ENCODE assay signal across 7 cellular contexts in the genomic region with DNA sequence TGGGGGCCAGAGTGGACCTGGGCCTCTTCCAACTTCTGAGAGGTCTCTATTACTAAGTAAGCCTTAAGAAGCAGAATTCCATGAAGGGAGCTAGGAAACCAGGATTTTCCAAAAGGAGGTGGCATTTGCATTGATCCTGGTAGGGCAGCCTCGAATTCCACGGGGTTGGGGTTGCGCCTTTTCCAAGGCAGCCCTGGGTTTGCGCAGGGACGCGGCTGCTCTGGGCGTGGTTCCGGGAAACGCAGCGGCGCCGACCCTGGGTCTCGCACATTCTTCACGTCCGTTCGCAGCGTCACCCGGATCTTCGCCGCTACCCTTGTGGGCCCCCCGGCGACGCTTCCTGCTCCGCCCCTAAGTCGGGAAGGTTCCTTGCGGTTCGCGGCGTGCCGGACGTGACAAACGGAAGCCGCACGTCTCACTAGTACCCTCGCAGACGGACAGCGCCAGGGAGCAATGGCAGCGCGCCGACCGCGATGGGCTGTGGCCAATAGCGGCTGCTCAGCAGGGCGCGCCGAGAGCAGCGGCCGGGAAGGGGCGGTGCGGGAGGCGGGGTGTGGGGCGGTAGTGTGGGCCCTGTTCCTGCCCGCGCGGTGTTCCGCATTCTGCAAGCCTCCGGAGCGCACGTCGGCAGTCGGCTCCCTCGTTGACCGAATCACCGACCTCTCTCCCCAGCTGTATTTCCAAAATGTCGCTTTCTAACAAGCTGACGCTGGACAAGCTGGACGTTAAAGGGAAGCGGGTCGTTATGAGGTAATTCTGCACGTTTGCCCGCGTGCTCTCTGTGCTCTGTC.
A peak's percentile ranks its signal among the peaks of the same experiment; 100 is the strongest.
DNase-seq lines count a peak whose midpoint lies in the region; ATAC-seq and TF ChIP-seq lines count a peak whose summit lies in the region.

A gene (plus strand): TSS at position 593 of the 791 bp plus-strand sequence. CDS start 93 bp downstream, at position 686.

- DNase-seq in NCI-H2081 (lab: John Stamatoyannopoulos, UW) (peak; percentile 93 to 96), T1000 (lab: John Stamatoyannopoulos, UW) (peak; percentile 87), astrocyte of the spinal cord (ENCODE audit: low read depth, low spot score) (peak; percentile 98), hippocampal formation (lab: John Stamatoyannopoulos, UW) (peak; percentile 81 to 93), retinal pigment epithelial cell (ENCODE audit: low read depth) (peak; percentile 84)

- ATAC-seq in GM18508 (IDR thresholded peaks at IDR 0.05; ENCODE audit: insufficient read depth, unreplicated experiment): peak; percentile 88
- ATAC-seq in HG03025 (IDR thresholded peaks at IDR 0.05; ENCODE audit: low FRiP score, unreplicated experiment): peak; percentile 95

- in situ Hi-C loops in astrocyte of the spinal cord (cut with HindIII; ENCODE audit: low sequenced_read_pairs): no loop called here

- TF ChIP-seq CTCF in astrocyte of the spinal cord (IDR thresholded peaks at IDR 0.05; ENCODE audit: low read depth, low read length) (no peak), retinal pigment epithelial cell (conservative IDR thresholded peaks at IDR 0.05; ENCODE audit: low read depth, low read length) (no peak)

- H3K4me3 ChIP-seq in astrocyte of the spinal cord (ENCODE audit: low read depth, low read length): peak within 1 kb of the TSS; percentile 90
- peak within 1 kb of the TSS; percentile 93 for H3K4me3 ChIP-seq in retinal pigment epithelial cell (ENCODE audit: low read length)

Comparison
In these comparisons a context has a peak if more than half of its experiments do, and no peak if none do; other contexts are left out.
1. Peak in every context shown above with its lines: DNase-seq, ATAC-seq and H3K4me3 ChIP-seq.